In genomic region chr10:4475796-4476195, GRCh38 we compare ENCODE assay signal across 26 cellular contexts.
"Had no signal": no experiment of that assay in that cellular context is flagged by ENCODE, and none has a peak within 500 bp of the region (broad histone marks: within the 10 kb centered on the region; RNA-seq: fewer than 3 reads in every experiment).

No MANE protein-coding gene starts in this region.

- ATAC-seq: effector memory CD8-positive, alpha-beta T cell; left lobe of liver; naive thymus-derived CD4-positive, alpha-beta T cell; sciatic nerve; stimulated activated effector memory CD8-positive, alpha-beta T cell treated with anti-CD3 and anti-CD28 coated beads, Interleukin-12 subunit alpha, Interleukin-12 subunit beta, amount 100 ng/mL, for 72 hours had no signal

- H2AFZ ChIP-seq: parathyroid adenoma had no signal

- H3K9me3 ChIP-seq: neutrophil, prostate gland, right atrium auricular region, stomach, thyroid gland had no signal

- H3K27ac Mint-ChIP-seq: effector memory CD8-positive, alpha-beta T cell; naive thymus-derived CD4-positive, alpha-beta T cell; type B pancreatic cell had no signal

- H3K9me3 Mint-ChIP-seq: effector memory CD8-positive, alpha-beta T cell had no signal

- H3K36me3 Mint-ChIP-seq: stimulated activated effector memory CD8-positive, alpha-beta T cell treated with anti-CD3 and anti-CD28 coated beads, Interleukin-12 subunit alpha, Interleukin-12 subunit beta, amount 100 ng/mL, for 72 hours; type B pancreatic cell had no signal

- H3K4me1 ChIP-seq: parathyroid adenoma, prostate gland, right atrium auricular region, stomach, thyroid gland had no signal

- H3K4me2 ChIP-seq: smooth muscle cell had no signal

- DNase-seq: cerebellar nuclear complex; cortex of kidney; effector memory CD8-positive, alpha-beta T cell; erythroblast; head of caudate nucleus; kidney; mesenchymal stem cell; midbrain; naive thymus-derived CD4-positive, alpha-beta T cell; stimulated activated CD4-positive, alpha-beta T cell treated with anti-CD3 and anti-CD28 coated beads, Interleukin-12 subunit alpha, Interleukin-12 subunit beta, amount 100 ng/mL, for 4 hours; stimulated activated CD4-positive, alpha-beta T cell treated with anti-CD3 and anti-CD28 coated beads, Interleukin-2, amount 100 ng/mL, for 24 hours; stimulated activated CD4-positive, alpha-beta T cell treated with anti-CD3 and anti-CD28 coated beads, Interleukin-4, amount 100 ng/mL, for 24 hours; stimulated activated naive CD4-positive, alpha-beta T cell treated with Interleukin-2 at 50 U/mL for 16 hours; stomach; thyroid gland had no signal

- H3K27me3 ChIP-seq: neutrophil, right atrium auricular region, stomach, thyroid gland had no signal

- FAIRE-seq: endometrium, frontal cortex, kidney had no signal

- H3K79me2 ChIP-seq: parathyroid adenoma had no signal

- H3K27me3 Mint-ChIP-seq: type B pancreatic cell had no signal

- H3K36me3 ChIP-seq: neutrophil, prostate gland, right atrium auricular region, stomach, thyroid gland had no signal

- H3K27ac ChIP-seq: neutrophil, parathyroid adenoma, prostate gland, right atrium auricular region, stomach, thyroid gland had no signal

- H3K4me3 Mint-ChIP-seq: effector memory CD8-positive, alpha-beta T cell; stimulated activated effector memory CD8-positive, alpha-beta T cell treated with anti-CD3 and anti-CD28 coated beads, Interleukin-12 subunit alpha, Interleukin-12 subunit beta, amount 100 ng/mL, for 72 hours; type B pancreatic cell had no signal

- H3K9ac ChIP-seq: parathyroid adenoma had no signal

- H3K4me3 ChIP-seq: prostate gland, right atrium auricular region, smooth muscle cell, stomach, thyroid gland had no signal
